Comparison of ENCODE assay signal across 9 cellular contexts in genomic region chr20:20018366-20018765, GRCh38. TPM values are rescaled to one million over a fixed set of nuclear protein-coding genes. Genes with fewer than 3 reads are reported as not detected.
DNase-seq lines count a peak whose midpoint lies in the region; ATAC-seq, FAIRE-seq and TF ChIP-seq lines count a peak whose summit lies in the region.
"Had no signal": no experiment of that assay in that cellular context is flagged by ENCODE, and none has a peak within 500 bp of the region (broad histone marks: within the 10 kb centered on the region; RNA-seq: fewer than 3 reads in every experiment).

No MANE protein-coding gene starts in this region.

- H3K4me1 Mint-ChIP-seq in stimulated activated naive CD8-positive, alpha-beta T cell treated with anti-CD3 and anti-CD28 coated beads, Interleukin-15, Interleukin-2, amounts not matched to agents 100 ng/mL and 50 ng/mL, for 24 hours (ENCODE audit: low read depth): peaks cover 50% of the 10 kb centered on the region

- no peak for TF ChIP-seq EP300 in GM12878 (IDR thresholded peaks at IDR 0.05; ENCODE audit: borderline replicate concordance in 1 of 2, control insufficient read depth in 1 of 2, low read depth in 2 of 2, low read length in 2 of 2)

- DNase-seq in stimulated activated naive CD8-positive, alpha-beta T cell treated with anti-CD3 and anti-CD28 coated beads, Interleukin-15, Interleukin-2, amounts not matched to agents 100 U/mL and 50 U/mL, for 24 hours: no peak
- DNase-seq in GM12878 (ENCODE audit: low read depth, low spot score) (no peak), NCI-H2029 treated with DMSO at 0.1 percent for 48 hours (lab: John Stamatoyannopoulos, UW) (no peak), left colon (no peak), GDM1 (lab: John Stamatoyannopoulos, UW) (no peak), posterior vena cava (ENCODE audit: low spot score) (no peak)
- DNase-seq: activated CD4-positive, alpha-beta T cell treated with anti-CD3 and anti-CD28 coated beads, Interleukin-2, amount 50 U/mL, for 1 hour had no signal

- TF ChIP-seq POLR2A in GM12878 (IDR thresholded peaks at IDR 0.05; ENCODE audit: low read depth, low read length): no peak

- H3K4me1 ChIP-seq in GM12878 (ENCODE audit: control insufficient read depth, insufficient read depth, low read length): peaks cover 22% of the 10 kb centered on the region
- H3K4me1 ChIP-seq in mesodermal cell (ENCODE audit: control insufficient read depth, insufficient read depth, low read length, poor library complexity, severe bottlenecking): peaks cover 14% of the 10 kb centered on the region

- no peaks in the 10 kb centered on the region for H3K27me3 ChIP-seq in GM12878 (replicated peaks in 1 of 2; ENCODE audit: control insufficient read depth in 2 of 2, insufficient read depth in 2 of 2, low read length in 1 of 2)

- RAD21 ChIA-PET in GM12878 (lab: Charles Lee; ENCODE audit: unreplicated experiment): no interaction called here

- H3K4me3 ChIP-seq in GM12878: peak overlapping the region; percentile 82
- peak overlapping the region; percentile 88 for H3K4me3 ChIP-seq in mesodermal cell (ENCODE audit: extremely low read depth, insufficient read depth, low read length, poor library complexity, severe bottlenecking)

- TF ChIP-seq RAD21 in GM12878 (IDR thresholded peaks at IDR 0.05; ENCODE audit: insufficient read depth, low read depth, low read length): no peak

- H3K9me3 ChIP-seq in GM12878 (replicated peaks; ENCODE audit: control insufficient read depth, insufficient read depth, low read length): no peaks in the 10 kb centered on the region
- H3K9me3 ChIP-seq in mesodermal cell (ENCODE audit: control insufficient read depth, low read length): no peaks in the 10 kb centered on the region

- WGBS in GM12878 (ENCODE audit: insufficient coverage, insufficient replicate concordance, low lambda C conversion rate, missing lambda C conversion rate): 89% methylated on average over 8 of the region's 8 CpGs
- WGBS in mesodermal cell (ENCODE audit: insufficient coverage in 2 of 2), 2 experiments: 90 to 93% methylated on average over 6 to 8 of the region's 8 CpGs

- peak overlapping the region; percentile 85 for H3K27ac Mint-ChIP-seq in stimulated activated naive CD8-positive, alpha-beta T cell treated with anti-CD3 and anti-CD28 coated beads, Interleukin-15, Interleukin-2, amounts not matched to agents 100 ng/mL and 50 ng/mL, for 24 hours

- H2AFZ ChIP-seq in GM12878 (ENCODE audit: control insufficient read depth, low read depth, low read length): no peak overlapping the region

- ATAC-seq in stimulated activated naive CD8-positive, alpha-beta T cell treated with anti-CD3 and anti-CD28 coated beads, Interleukin-15, Interleukin-2, amounts not matched to agents 100 U/mL and 50 U/mL, for 24 hours: no peak
- ATAC-seq in GM12878: no peak
- no peak for ATAC-seq in left colon

- POLR2A ChIA-PET in GM12878 (lab: Charles Lee): no interaction called here

- H3K27ac ChIP-seq in GM12878 (ENCODE audit: control insufficient read depth, insufficient read depth): no peak overlapping the region; the same call in 1 of the 2 replicates
- no peak overlapping the region for H3K27ac ChIP-seq in mesodermal cell (ENCODE audit: low read depth, low read length, severe bottlenecking)

- H3K4me3 Mint-ChIP-seq in stimulated activated naive CD8-positive, alpha-beta T cell treated with anti-CD3 and anti-CD28 coated beads, Interleukin-15, Interleukin-2, amounts not matched to agents 100 ng/mL and 50 ng/mL, for 24 hours: peak overlapping the region; percentile 93

- in situ Hi-C loops in GM12878 (cut with MboI): loop anchor here (25.0 kb wide), 2 partner anchors 1431 to 1506 kb away; partner anchors contain the start of genes DTD1 and SEC23B

- intact Hi-C loops in GM12878 (cut with micrococcal nuclease; ENCODE audit: unreplicated experiment) (no loop called here), left colon (cut with DNase I, micrococcal nuclease) (no loop called here), posterior vena cava (cut with DNase I) (no loop called here)

- no peak for FAIRE-seq in GM12878 (lab: Jason Lieb, UNC)

- H3K36me3 Mint-ChIP-seq in stimulated activated naive CD8-positive, alpha-beta T cell treated with anti-CD3 and anti-CD28 coated beads, Interleukin-15, Interleukin-2, amounts not matched to agents 100 ng/mL and 50 ng/mL, for 24 hours (ENCODE audit: low read depth): peaks cover 36% of the 10 kb centered on the region

- H3K9me3 Mint-ChIP-seq in stimulated activated naive CD8-positive, alpha-beta T cell treated with anti-CD3 and anti-CD28 coated beads, Interleukin-15, Interleukin-2, amounts not matched to agents 100 ng/mL and 50 ng/mL, for 24 hours: no peaks in the 10 kb centered on the region

- no peak for TF ChIP-seq CTCF in GM12878 (IDR thresholded peaks at IDR 0.05 in 2 of 3, conservative IDR thresholded peaks at IDR 0.05 in 1 of 3; ENCODE audit: control insufficient read depth in 2 of 3, extremely low read depth in 1 of 3, insufficient read depth in 1 of 3, low read depth in 3 of 3, low read length in 3 of 3)

- peak overlapping the region; percentile 85 for H3K4me2 ChIP-seq in GM12878 (ENCODE audit: control insufficient read depth, insufficient read depth)

- SMC1A ChIA-PET in GM12878 (lab: Charles Lee; ENCODE audit: uncharacterized antibody, unreplicated experiment): interaction anchor here (1.0 to 2.2 kb wide), 3 partner anchors 14 to 325 kb away, joined by 3 to 16 read pairs (median 4); partner anchors contain the start of genes CFAP61 and CRNKL1

- peak overlapping the region; percentile 88 for H3K9ac ChIP-seq in GM12878 (ENCODE audit: control insufficient read depth, insufficient read depth, low read length)

- H3K36me3 ChIP-seq in GM12878 (ENCODE audit: control insufficient read depth in 2 of 2, insufficient read depth in 2 of 2, low read length in 1 of 2) (peaks cover 0 to 3% of the 10 kb centered on the region in 2 experiments; a peak in 2 of 4 replicates), mesodermal cell (ENCODE audit: control insufficient read depth, insufficient read depth, low read length) (peaks cover 35% of the 10 kb centered on the region)

- H3K79me2 ChIP-seq in GM12878 (ENCODE audit: control insufficient read depth, insufficient read depth, low read length): peaks cover 54% of the 10 kb centered on the region

- TSS peak; percentile 80 for BruUV-seq in GM12878 (replicated peaks; lab: Mats Ljungman, UMichigan)

- H3K27me3 Mint-ChIP-seq in stimulated activated naive CD8-positive, alpha-beta T cell treated with anti-CD3 and anti-CD28 coated beads, Interleukin-15, Interleukin-2, amounts not matched to agents 100 ng/mL and 50 ng/mL, for 24 hours: no peaks in the 10 kb centered on the region

- H4K20me1 ChIP-seq in GM12878 (ENCODE audit: control insufficient read depth, insufficient read depth): no peaks in the 10 kb centered on the region; the same call in 1 of the 2 replicates

- CTCF ChIA-PET in GM12878 (lab: Yijun Ruan, JAX): interaction anchor here (0.8 to 1.9 kb wide), 3 partner anchors 9 to 238 kb away, joined by 3 to 6 read pairs (median 3); no protein-coding TSS in a partner anchor

RNA-seq across cellular contexts. Expression of gene NAA20, which starts 1.2 kb away (rescaled TPM):
- 26.0 and 27.1 TPM in 2 replicates for total RNA-seq in GM12878 (2013; cell fraction: nucleolus; rRNA removed)
- total RNA-seq in GM12878 (2014; rRNA removed) (48.3 and 52.5 TPM in 2 replicates), GM12878 (2014; rRNA removed; fragmentation: Illumina TruSeq; extraction: Trizol) (74.9 and 79.2 TPM in 2 replicates), GM12878 (2021) (61.5 and 65.1 TPM in 2 replicates), left colon (10 to 100 TPM; 39.2 to 39.6 TPM), posterior vena cava (10 to 100 TPM; 45.3 to 48.4 TPM)
- polyA plus RNA-seq in GM12878 (2011; ENCODE audit: low read depth): 36.0 TPM
- polyA plus RNA-seq in GM12878 (2011; rRNA removed) (98.6 and 140 TPM in 2 replicates), GM12878 (2014; fragmentation: Illumina TruSeq; extraction: Trizol) (69.4 and 74.2 TPM in 2 replicates), GM12878 (2014; fragmentation: Nextera tagmentation; extraction: Ambion mirVana) (100 to 1,000 TPM; 309 to 366 TPM), GM12878 (2014; rRNA removed) (71.8 and 79.6 TPM in 2 replicates), GM12878 (2016; fragmentation: Nextera tagmentation; extraction: Ambion mirVana) (100 to 1,000 TPM; 176 to 178 TPM)
- 40.0 and 47.2 TPM in 2 replicates for polyA plus RNA-seq in GM12878 (2011; cell fraction: cytosol; rRNA removed)
- 23.9 and 30.0 TPM in 2 replicates for polyA plus RNA-seq in GM12878 (2011; cell fraction: nucleus; rRNA removed)
- polyA plus RNA-seq in GM12878 (2012): 51.1 and 57.3 TPM in 2 replicates
- polyA minus RNA-seq in GM12878 (2011; rRNA and poly(A)+ RNA removed): 27.2 and 28.9 TPM in 2 replicates
- polyA minus RNA-seq in GM12878 (2011; cell fraction: cytosol; rRNA and poly(A)+ RNA removed): 12.7 and 14.3 TPM in 2 replicates
- 23.5 and 42.3 TPM in 2 replicates for polyA minus RNA-seq in GM12878 (2011; cell fraction: nucleus; rRNA and poly(A)+ RNA removed)
- 48.1 TPM for polyA plus RNA-seq in mesodermal cell (2013, experiment 1 of 2)
- 54.4 TPM for polyA plus RNA-seq in mesodermal cell (2013, experiment 2 of 2)

RNA-seq across cellular contexts. Expression of gene CRNKL1, which starts 33.9 kb away (rescaled TPM):
- 17.4 and 17.6 TPM in 2 replicates for total RNA-seq in GM12878 (2013; cell fraction: nucleolus; rRNA removed)
- 16.5 and 20.2 TPM in 2 replicates for total RNA-seq in GM12878 (2014; rRNA removed)
- 21.3 and 21.8 TPM in 2 replicates for total RNA-seq in GM12878 (2014; rRNA removed; fragmentation: Illumina TruSeq; extraction: Trizol)
- 14.3 and 15.1 TPM in 2 replicates for total RNA-seq in GM12878 (2021)
- polyA plus RNA-seq in GM12878 (2011; ENCODE audit: low read depth): 6.5 TPM
- polyA plus RNA-seq in GM12878 (2011; rRNA removed): 15.4 and 23.4 TPM in 2 replicates
- 7.4 TPM in 2 replicates for polyA plus RNA-seq in GM12878 (2011; cell fraction: cytosol; rRNA removed)
- 8.7 and 12.1 TPM in 2 replicates for polyA plus RNA-seq in GM12878 (2011; cell fraction: nucleus; rRNA removed)
- 8.8 and 11.4 TPM in 2 replicates for polyA plus RNA-seq in GM12878 (2012)
- polyA plus RNA-seq in GM12878 (2014; fragmentation: Illumina TruSeq; extraction: Trizol): 18.1 and 18.5 TPM in 2 replicates
- 10 to 100 TPM in 1 of 2 experiments, 1 to 10 TPM in 1; 9.5 to 18.6 TPM for polyA plus RNA-seq in GM12878 (2014; fragmentation: Nextera tagmentation; extraction: Ambion mirVana)
- 10.8 and 11.5 TPM in 2 replicates for polyA plus RNA-seq in GM12878 (2014; rRNA removed)
- polyA plus RNA-seq in GM12878 (2016; fragmentation: Nextera tagmentation; extraction: Ambion mirVana): 10 to 100 TPM; 25.8 to 28.4 TPM
- 12.9 and 14.0 TPM in 2 replicates for polyA minus RNA-seq in GM12878 (2011; rRNA and poly(A)+ RNA removed)
- polyA minus RNA-seq in GM12878 (2011; cell fraction: cytosol; rRNA and poly(A)+ RNA removed): 4.8 and 7.1 TPM in 2 replicates
- 7.6 and 11.9 TPM in 2 replicates for polyA minus RNA-seq in GM12878 (2011; cell fraction: nucleus; rRNA and poly(A)+ RNA removed)
- polyA plus RNA-seq in mesodermal cell (2013, experiment 1 of 2): 22.6 TPM
- 25.9 TPM for polyA plus RNA-seq in mesodermal cell (2013, experiment 2 of 2)
- 10 to 100 TPM; 15.2 to 22.4 TPM for total RNA-seq in left colon
- 10 to 100 TPM; 14.7 to 15.7 TPM for total RNA-seq in posterior vena cava

RNA-seq across cellular contexts. Expression of gene CFAP61, which starts 34.0 kb away (rescaled TPM):
- not detected in 2 replicates for total RNA-seq in GM12878 (2013; cell fraction: nucleolus; rRNA removed)
- 0.11 TPM in 1 of 2 replicates, not detected in the other for total RNA-seq in GM12878 (2014; rRNA removed)
- total RNA-seq in GM12878 (2014; rRNA removed; fragmentation: Illumina TruSeq; extraction: Trizol): not detected in 2 replicates
- 0.41 TPM in 1 of 2 replicates, not detected in the other for total RNA-seq in GM12878 (2021)
- not detected for polyA plus RNA-seq in GM12878 (2011; ENCODE audit: low read depth)
- polyA plus RNA-seq in GM12878 (2011; rRNA removed): 0.14 and 0.24 TPM in 2 replicates
- polyA plus RNA-seq in GM12878 (2011; cell fraction: cytosol; rRNA removed): 0.18 and 0.24 TPM in 2 replicates
- 0.09 and 0.18 TPM in 2 replicates for polyA plus RNA-seq in GM12878 (2011; cell fraction: nucleus; rRNA removed)
- not detected in 2 replicates for polyA plus RNA-seq in GM12878 (2012)
- not detected in 2 replicates for polyA plus RNA-seq in GM12878 (2014; fragmentation: Illumina TruSeq; extraction: Trizol)
- polyA plus RNA-seq in GM12878 (2014; fragmentation: Nextera tagmentation; extraction: Ambion mirVana): not detected
- polyA plus RNA-seq in GM12878 (2014; rRNA removed): not detected in 2 replicates
- not detected for polyA plus RNA-seq in GM12878 (2016; fragmentation: Nextera tagmentation; extraction: Ambion mirVana)
- polyA minus RNA-seq in GM12878 (2011; rRNA and poly(A)+ RNA removed): 0.22 and 0.67 TPM in 2 replicates
- polyA minus RNA-seq in GM12878 (2011; cell fraction: cytosol; rRNA and poly(A)+ RNA removed): not detected in 2 replicates
- 0.24 TPM in 1 of 2 replicates, not detected in the other for polyA minus RNA-seq in GM12878 (2011; cell fraction: nucleus; rRNA and poly(A)+ RNA removed)
- polyA plus RNA-seq in mesodermal cell (2013, experiment 1 of 2): not detected
- polyA plus RNA-seq in mesodermal cell (2013, experiment 2 of 2): not detected
- under 1 TPM in 1 of 2 donors, not detected in 1; 0.67 TPM for total RNA-seq in left colon
- total RNA-seq in posterior vena cava: 1 to 10 TPM in 1 of 2 donors, not detected in 1; 1.2 TPM
